In genomic region chr2:29000481-29000880, GRCh38 we compare ENCODE assay signal across 8 cellular contexts. TPM values are rescaled to one million over a fixed set of nuclear protein-coding genes. Genes with fewer than 3 reads are reported as not detected.
A peak's percentile ranks its signal among the peaks of the same experiment; 100 is the strongest.
DNase-seq lines count a peak whose midpoint lies in the region; ATAC-seq and TF ChIP-seq lines count a peak whose summit lies in the region.

No MANE protein-coding gene starts in this region.

- H3K36me3 ChIP-seq in ascending aorta = no peaks in the 10 kb centered on the region

- peak; percentile 98 for ATAC-seq in GM18511 (IDR thresholded peaks at IDR 0.05; ENCODE audit: unreplicated experiment)
- peak; percentile 84 for ATAC-seq in HG02588 (IDR thresholded peaks at IDR 0.05; ENCODE audit: unreplicated experiment)
- peak; percentile 72 for ATAC-seq in stimulated activated naive CD8-positive, alpha-beta T cell treated with anti-CD3 and anti-CD28 coated beads, Interleukin-15, amount 100 ng/mL, for 72 hours

- intact Hi-C loops in ascending aorta (cut with DNase I) = no loop called here

- H3K27ac Mint-ChIP-seq in stimulated activated naive CD8-positive, alpha-beta T cell treated with anti-CD3 and anti-CD28 coated beads, Interleukin-15, amount 100 ng/mL, for 72 hours = peak overlapping the region; percentile 6 to 61

- H3K4me3 ChIP-seq in ascending aorta = no peak overlapping the region

- no peak overlapping the region for H3K4me3 Mint-ChIP-seq in stimulated activated naive CD8-positive, alpha-beta T cell treated with anti-CD3 and anti-CD28 coated beads, Interleukin-15, amount 100 ng/mL, for 72 hours

- DNase-seq in MV-4-11 (lab: John Stamatoyannopoulos, UW) (peak; percentile 98), ascending aorta (ENCODE audit: low spot score in 2 of 2) (peak; percentile 60 to 72), iPS-NIHi7 (ENCODE audit: extremely low spot score) (no peak), NCI-H69 (lab: John Stamatoyannopoulos, UW) (no peak), GM03348 (ENCODE audit: low spot score) (no peak)
- DNase-seq in stimulated activated naive CD8-positive, alpha-beta T cell treated with anti-CD3 and anti-CD28 coated beads, Interleukin-15, amount 100 ng/mL, for 72 hours = no peak

- H3K27me3 Mint-ChIP-seq in stimulated activated naive CD8-positive, alpha-beta T cell treated with anti-CD3 and anti-CD28 coated beads, Interleukin-15, amount 100 ng/mL, for 72 hours = no peaks in the 10 kb centered on the region

- H3K27me3 ChIP-seq in ascending aorta = no peaks in the 10 kb centered on the region

- no peak overlapping the region for H3K27ac ChIP-seq in ascending aorta

- no peak for TF ChIP-seq CTCF in ascending aorta (IDR thresholded peaks at IDR 0.05)

- no peaks in the 10 kb centered on the region for H3K9me3 Mint-ChIP-seq in stimulated activated naive CD8-positive, alpha-beta T cell treated with anti-CD3 and anti-CD28 coated beads, Interleukin-15, amount 100 ng/mL, for 72 hours

- H3K4me1 ChIP-seq in ascending aorta = no peaks in the 10 kb centered on the region

- no peaks in the 10 kb centered on the region for H3K9me3 ChIP-seq in ascending aorta

- peaks cover 23% of the 10 kb centered on the region for H3K4me1 Mint-ChIP-seq in stimulated activated naive CD8-positive, alpha-beta T cell treated with anti-CD3 and anti-CD28 coated beads, Interleukin-15, amount 100 ng/mL, for 72 hours

RNA-seq across cellular contexts. Expression of gene TOGARAM2, which starts 19.4 kb away (rescaled TPM):
- not detected for total RNA-seq in ascending aorta

Comparison
In these comparisons a context has a peak if more than half of its experiments do, and no peak if none do; other contexts are left out.
1. DNase-seq: peak in MV-4-11 (single experiment) and ascending aorta (2 of 2); none in stimulated activated naive CD8-positive, alpha-beta T cell treated with anti-CD3 and anti-CD28 coated beads, Interleukin-15, amount 100 ng/mL, for 72 hours (0 of 2), iPS-NIHi7 (single experiment), NCI-H69 (single experiment) and GM03348 (single experiment).
2. Peak in every context shown above with its lines, with median percentiles within 50 percentile points of each other: ATAC-seq.